Comparison of ENCODE assay signal across 8 cellular contexts in genomic region chr9:108080285-108080684, GRCh38.
"Had no signal": no experiment of that assay in that cellular context is flagged by ENCODE, and none has a peak within 500 bp of the region (broad histone marks: within the 10 kb centered on the region; RNA-seq: fewer than 3 reads in every experiment).

No MANE protein-coding gene starts in this region.

- DNase-seq: GM23248, GOT3, H9, HCEC 1CT had no signal

- H3K4me1 Mint-ChIP-seq: IgD-negative memory B cell had no signal

- FAIRE-seq: H54, HepG2 had no signal

- ATAC-seq: HepG2 had no signal

- H2AFZ ChIP-seq: GM23248 had no signal

- H3K4me3 Mint-ChIP-seq: H9, IgD-negative memory B cell had no signal

- H3K27ac Mint-ChIP-seq: H9, IgD-negative memory B cell had no signal

- H3K9ac ChIP-seq: GM23248 had no signal

- H3K27ac ChIP-seq: GM23248, HL-60 had no signal

- H3K9me3 Mint-ChIP-seq: IgD-negative memory B cell had no signal

- H3K4me3 ChIP-seq: GM23248 had no signal
